Comparison of ENCODE assay signal across 1 cellular context in genomic region chr15:84725001-84725491, GRCh38.
TF ChIP-seq lines count a peak whose summit lies in the region.

No MANE protein-coding gene starts in this region.

TF ChIP-seq in H1, 55 proteins besides CTCF, POLR2A, EP300 and RAD21:
- TF ChIP-seq EGR1 (IDR thresholded peaks at IDR 0.05; ENCODE audit: borderline replicate concordance, low read depth, low read length) (no peak), TAF1 (IDR thresholded peaks at IDR 0.05; ENCODE audit: low read depth, low read length) (no peak), CHD2 (IDR thresholded peaks at IDR 0.05; ENCODE audit: low read length) (no peak), CEBPB (IDR thresholded peaks at IDR 0.05; ENCODE audit: low read depth, low read length) (no peak), NRF1 (IDR thresholded peaks at IDR 0.05; ENCODE audit: low read depth, low read length) (no peak), JUN (IDR thresholded peaks at IDR 0.05; ENCODE audit: low read depth, low read length) (no peak), SRF (IDR thresholded peaks at IDR 0.05; ENCODE audit: low read depth, low read length) (no peak)
